Comparison of ENCODE assay signal across 40 cellular contexts in the genomic region with DNA sequence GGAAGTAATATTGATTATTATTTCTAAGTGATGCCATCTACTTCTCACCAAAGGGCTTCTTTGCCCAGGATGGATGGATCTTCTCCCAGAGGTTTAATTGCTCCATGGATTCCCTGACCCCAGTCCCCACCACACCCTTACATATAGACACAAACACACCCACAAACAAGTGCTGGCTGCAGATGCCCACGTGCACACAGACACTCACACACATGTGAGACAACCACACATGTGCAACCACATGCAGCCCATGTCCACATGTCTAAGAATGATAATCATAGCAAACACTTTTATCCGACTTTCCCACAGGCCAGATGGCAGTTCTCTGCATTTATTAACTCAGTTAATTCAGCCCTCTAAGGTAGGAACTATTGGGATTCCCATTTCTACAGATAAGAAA. TPM values are rescaled to one million over a fixed set of nuclear protein-coding genes. Genes with fewer than 3 reads are reported as not detected.
"Had no signal": no experiment of that assay in that cellular context is flagged by ENCODE, and none has a peak within 500 bp of the region (broad histone marks: within the 10 kb centered on the region; RNA-seq: fewer than 3 reads in every experiment).

No MANE protein-coding gene starts in this region.

- H3K4me1 Mint-ChIP-seq: activated naive CD4-positive, alpha-beta T cell treated with anti-CD3 and anti-CD28 coated beads, Interleukin-2, amount 10 ng/mL, durations not matched to agents 7 days and 5 days; activated naive CD4-positive, alpha-beta T cell treated with anti-CD3 and anti-CD28 coated beads, Interleukin-2, amount 50 U/mL, for 24 hours; activated naive CD8-positive, alpha-beta T cell treated with anti-CD3 and anti-CD28 coated beads for 36 hours; activated naive CD8-positive, alpha-beta T cell treated with anti-CD3 and anti-CD28 coated beads, Interleukin-2, amount 10 ng/mL, durations not matched to agents 7 days and 5 days; activated naive CD8-positive, alpha-beta T cell treated with anti-CD3 and anti-CD28 coated beads, Interleukin-2, amount 50 U/mL, for 24 hours; activated T-helper 17 cell treated with anti-CD3 and anti-CD28 coated beads, Interleukin-2, amount 50 U/mL, for 72 hours; central memory CD8-positive, alpha-beta T cell had no signal

- ATAC-seq: activated naive CD4-positive, alpha-beta T cell treated with anti-CD3 and anti-CD28 coated beads, Interleukin-2, amount 50 U/mL, for 72 hours; activated naive CD8-positive, alpha-beta T cell treated with anti-CD3 and anti-CD28 coated beads, Interleukin-2, amount 50 U/mL, for 24 hours; activated T-cell treated with anti-CD3 and anti-CD28 coated beads, Interleukin-2, amount 50 U/mL, for 4 hours; activated T-cell treated with anti-CD3 and anti-CD28 coated beads, Interleukin-2, amount 50 U/mL, for 72 hours; activated T-helper 17 cell treated with anti-CD3 and anti-CD28 coated beads, Interleukin-2, amount 50 U/mL, for 72 hours; body of pancreas had no signal

- H3K9me3 ChIP-seq: adrenal gland, ascending aorta, body of pancreas, breast epithelium had no signal

- H3K27me3 Mint-ChIP-seq: activated naive CD4-positive, alpha-beta T cell treated with anti-CD3 and anti-CD28 coated beads, Interleukin-2, amount 10 ng/mL, durations not matched to agents 7 days and 5 days; activated naive CD8-positive, alpha-beta T cell treated with anti-CD3 and anti-CD28 coated beads for 36 hours had no signal

- H3K36me3 ChIP-seq: adrenal gland, ascending aorta, brain microvascular endothelial cell, breast epithelium, cardiac muscle cell had no signal

- H3K36me3 Mint-ChIP-seq: activated naive CD4-positive, alpha-beta T cell treated with anti-CD3 and anti-CD28 coated beads, Interleukin-2, amount 10 ng/mL, durations not matched to agents 7 days and 5 days; activated naive CD4-positive, alpha-beta T cell treated with anti-CD3 and anti-CD28 coated beads, Interleukin-2, amount 50 U/mL, for 24 hours; activated naive CD4-positive, alpha-beta T cell treated with anti-CD3 and anti-CD28 coated beads, Interleukin-2, amount 50 U/mL, for 72 hours; activated naive CD8-positive, alpha-beta T cell; activated naive CD8-positive, alpha-beta T cell treated with anti-CD3 and anti-CD28 coated beads for 36 hours; activated naive CD8-positive, alpha-beta T cell treated with anti-CD3 and anti-CD28 coated beads, Interleukin-2, amount 10 ng/mL, durations not matched to agents 7 days and 5 days; brain had no signal

- H3K27me3 ChIP-seq: adrenal gland, ascending aorta, body of pancreas, brain microvascular endothelial cell, breast epithelium, cardiac muscle cell had no signal

- FAIRE-seq: astrocyte, bronchial epithelial cell had no signal

- H3K9me3 Mint-ChIP-seq: activated naive CD4-positive, alpha-beta T cell treated with anti-CD3 and anti-CD28 coated beads for 36 hours; activated naive CD4-positive, alpha-beta T cell treated with anti-CD3 and anti-CD28 coated beads, Interleukin-2, amount 10 ng/mL, durations not matched to agents 7 days and 5 days; activated naive CD4-positive, alpha-beta T cell treated with anti-CD3 and anti-CD28 coated beads, Interleukin-2, amount 50 U/mL, for 24 hours; activated naive CD4-positive, alpha-beta T cell treated with anti-CD3 and anti-CD28 coated beads, Interleukin-2, amount 50 U/mL, for 72 hours; activated naive CD8-positive, alpha-beta T cell treated with anti-CD3 and anti-CD28 coated beads for 36 hours; activated naive CD8-positive, alpha-beta T cell treated with anti-CD3 and anti-CD28 coated beads, Interleukin-2, amount 10 ng/mL, durations not matched to agents 7 days and 5 days; activated naive CD8-positive, alpha-beta T cell treated with anti-CD3 and anti-CD28 coated beads, Interleukin-2, amount 50 U/mL, for 24 hours; activated T-cell treated with anti-CD3 and anti-CD28 coated beads, Interleukin-2, amount 50 U/mL, for 24 hours; activated T-cell treated with anti-CD3 and anti-CD28 coated beads, Interleukin-2, amount 50 U/mL, for 4 hours; activated T-cell treated with anti-CD3 and anti-CD28 coated beads, Interleukin-2, amount 50 U/mL, for 72 hours; activated T-helper 1 cell treated with anti-CD3 and anti-CD28 coated beads, Interleukin-12 subunit alpha, Interleukin-12 subunit beta, Interleukin-2, Interleukin-4 antibody, amounts not matched to agents 30 ng/mL and 10 ng/mL and 1 ng/mL, durations not matched to agents 14 hours and 24 hours and 36 hours; activated T-helper 17 cell treated with anti-CD3 and anti-CD28 coated beads, Interleukin-2, amount 50 U/mL, for 72 hours; activated T-helper 2 cell treated with anti-CD3 and anti-CD28 coated beads, Interferon-gamma antibody, Interleukin-2, Interleukin-4, amounts not matched to agents 10 μg/mL and 5 μg/mL and 100 μg/mL, durations not matched to agents 14 hours and 24 hours and 36 hours; brain; central memory CD8-positive, alpha-beta T cell had no signal

- H3K4me3 ChIP-seq: adrenal gland, ascending aorta, body of pancreas, breast epithelium, cardiac muscle cell had no signal

- DNase-seq: activated effector memory CD4-positive, alpha-beta T cell treated with anti-CD3 and anti-CD28 coated beads, Interleukin-2, amount 50 U/mL, for 16 hours; activated effector memory CD4-positive, alpha-beta T cell treated with Interleukin-2 at 50 U/mL for 16 hours; activated gamma-delta T cell; activated gamma-delta T cell treated with Interleukin-2 at 50 U/mL for 16 hours; activated naive CD4-positive, alpha-beta T cell; activated naive CD4-positive, alpha-beta T cell treated with anti-CD3 and anti-CD28 coated beads for 36 hours; activated naive CD4-positive, alpha-beta T cell treated with anti-CD3 and anti-CD28 coated beads, Interleukin-2, amount 10 ng/mL, durations not matched to agents 7 days and 5 days; activated naive CD4-positive, alpha-beta T cell treated with anti-CD3 and anti-CD28 coated beads, Interleukin-2, amount 50 U/mL, for 16 hours; activated naive CD4-positive, alpha-beta T cell treated with Interleukin-2 at 50 U/mL for 16 hours; activated naive CD8-positive, alpha-beta T cell treated with anti-CD3 and anti-CD28 coated beads for 36 hours; activated naive CD8-positive, alpha-beta T cell treated with anti-CD3 and anti-CD28 coated beads, Interleukin-2, amount 10 ng/mL, durations not matched to agents 7 days and 5 days; activated naive CD8-positive, alpha-beta T cell treated with anti-CD3 and anti-CD28 coated beads, Interleukin-2, amount 50 U/mL, for 24 hours; activated T-cell treated with anti-CD3 and anti-CD28 coated beads, Interleukin-2, amount 50 U/mL, for 1 hour; activated T-cell treated with anti-CD3 and anti-CD28 coated beads, Interleukin-2, amount 50 U/mL, for 24 hours; activated T-cell treated with anti-CD3 and anti-CD28 coated beads, Interleukin-2, amount 50 U/mL, for 4 hours; activated T-cell treated with anti-CD3 and anti-CD28 coated beads, Interleukin-2, amount 50 U/mL, for 48 hours; activated T-cell treated with anti-CD3 and anti-CD28 coated beads, Interleukin-2, amount 50 U/mL, for 72 hours; adrenal gland; amniotic stem cell; amygdala; anterior cingulate cortex; aorta; body of pancreas; brain microvascular endothelial cell; caudate nucleus; central memory CD4-positive, alpha-beta T cell; cerebellar nuclear complex had no signal

- H3K4me3 Mint-ChIP-seq: activated naive CD4-positive, alpha-beta T cell treated with anti-CD3 and anti-CD28 coated beads for 36 hours; activated naive CD4-positive, alpha-beta T cell treated with anti-CD3 and anti-CD28 coated beads, Interleukin-2, amount 10 ng/mL, durations not matched to agents 7 days and 5 days; activated naive CD4-positive, alpha-beta T cell treated with anti-CD3 and anti-CD28 coated beads, Interleukin-2, amount 50 U/mL, for 24 hours; activated naive CD8-positive, alpha-beta T cell; activated naive CD8-positive, alpha-beta T cell treated with anti-CD3 and anti-CD28 coated beads for 36 hours; activated naive CD8-positive, alpha-beta T cell treated with anti-CD3 and anti-CD28 coated beads, Interleukin-2, amount 10 ng/mL, durations not matched to agents 7 days and 5 days; activated naive CD8-positive, alpha-beta T cell treated with anti-CD3 and anti-CD28 coated beads, Interleukin-2, amount 50 U/mL, for 24 hours; activated T-cell treated with anti-CD3 and anti-CD28 coated beads, Interleukin-2, amount 50 U/mL, for 24 hours; activated T-cell treated with anti-CD3 and anti-CD28 coated beads, Interleukin-2, amount 50 U/mL, for 4 hours; activated T-cell treated with anti-CD3 and anti-CD28 coated beads, Interleukin-2, amount 50 U/mL, for 72 hours; activated T-helper 1 cell treated with anti-CD3 and anti-CD28 coated beads, Interleukin-12 subunit alpha, Interleukin-12 subunit beta, Interleukin-2, Interleukin-4 antibody, amounts not matched to agents 30 ng/mL and 10 ng/mL and 1 ng/mL, durations not matched to agents 14 hours and 24 hours and 36 hours; activated T-helper 17 cell treated with anti-CD3 and anti-CD28 coated beads, Interleukin-2, amount 50 U/mL, for 72 hours; brain; central memory CD8-positive, alpha-beta T cell had no signal

- H3K27ac ChIP-seq: ascending aorta, body of pancreas, brain microvascular endothelial cell, breast epithelium, cardiac muscle cell had no signal

- H3K27ac Mint-ChIP-seq: activated naive CD4-positive, alpha-beta T cell treated with anti-CD3 and anti-CD28 coated beads for 36 hours; activated naive CD4-positive, alpha-beta T cell treated with anti-CD3 and anti-CD28 coated beads, Interleukin-2, amount 10 ng/mL, durations not matched to agents 7 days and 5 days; activated naive CD4-positive, alpha-beta T cell treated with anti-CD3 and anti-CD28 coated beads, Interleukin-2, amount 50 U/mL, for 24 hours; activated naive CD4-positive, alpha-beta T cell treated with anti-CD3 and anti-CD28 coated beads, Interleukin-2, amount 50 U/mL, for 72 hours; activated naive CD8-positive, alpha-beta T cell; activated naive CD8-positive, alpha-beta T cell treated with anti-CD3 and anti-CD28 coated beads for 36 hours; activated naive CD8-positive, alpha-beta T cell treated with anti-CD3 and anti-CD28 coated beads, Interleukin-2, amount 10 ng/mL, durations not matched to agents 7 days and 5 days; activated naive CD8-positive, alpha-beta T cell treated with anti-CD3 and anti-CD28 coated beads, Interleukin-2, amount 50 U/mL, for 24 hours; activated T-cell treated with anti-CD3 and anti-CD28 coated beads, Interleukin-2, amount 50 U/mL, for 24 hours; activated T-cell treated with anti-CD3 and anti-CD28 coated beads, Interleukin-2, amount 50 U/mL, for 72 hours; activated T-helper 1 cell treated with anti-CD3 and anti-CD28 coated beads, Interleukin-12 subunit alpha, Interleukin-12 subunit beta, Interleukin-2, Interleukin-4 antibody, amounts not matched to agents 30 ng/mL and 10 ng/mL and 1 ng/mL, durations not matched to agents 14 hours and 24 hours and 36 hours; activated T-helper 17 cell treated with anti-CD3 and anti-CD28 coated beads, Interleukin-2, amount 50 U/mL, for 72 hours; activated T-helper 2 cell treated with anti-CD3 and anti-CD28 coated beads, Interferon-gamma antibody, Interleukin-2, Interleukin-4, amounts not matched to agents 10 μg/mL and 5 μg/mL and 100 μg/mL, durations not matched to agents 14 hours and 24 hours and 36 hours; brain had no signal

RNA-seq across cellular contexts. Expression of a gene that starts 44.2 kb away (rescaled TPM):
- total RNA-seq: activated naive CD4-positive, alpha-beta T cell treated with anti-CD3 and anti-CD28 coated beads for 36 hours; activated naive CD8-positive, alpha-beta T cell treated with anti-CD3 and anti-CD28 coated beads for 36 hours; activated T-helper 17 cell treated with anti-CD3 and anti-CD28 coated beads, Interleukin-2, amount 50 U/mL, for 72 hours had no signal
